1 cellular context compared by ENCODE assay signal in the genomic region with DNA sequence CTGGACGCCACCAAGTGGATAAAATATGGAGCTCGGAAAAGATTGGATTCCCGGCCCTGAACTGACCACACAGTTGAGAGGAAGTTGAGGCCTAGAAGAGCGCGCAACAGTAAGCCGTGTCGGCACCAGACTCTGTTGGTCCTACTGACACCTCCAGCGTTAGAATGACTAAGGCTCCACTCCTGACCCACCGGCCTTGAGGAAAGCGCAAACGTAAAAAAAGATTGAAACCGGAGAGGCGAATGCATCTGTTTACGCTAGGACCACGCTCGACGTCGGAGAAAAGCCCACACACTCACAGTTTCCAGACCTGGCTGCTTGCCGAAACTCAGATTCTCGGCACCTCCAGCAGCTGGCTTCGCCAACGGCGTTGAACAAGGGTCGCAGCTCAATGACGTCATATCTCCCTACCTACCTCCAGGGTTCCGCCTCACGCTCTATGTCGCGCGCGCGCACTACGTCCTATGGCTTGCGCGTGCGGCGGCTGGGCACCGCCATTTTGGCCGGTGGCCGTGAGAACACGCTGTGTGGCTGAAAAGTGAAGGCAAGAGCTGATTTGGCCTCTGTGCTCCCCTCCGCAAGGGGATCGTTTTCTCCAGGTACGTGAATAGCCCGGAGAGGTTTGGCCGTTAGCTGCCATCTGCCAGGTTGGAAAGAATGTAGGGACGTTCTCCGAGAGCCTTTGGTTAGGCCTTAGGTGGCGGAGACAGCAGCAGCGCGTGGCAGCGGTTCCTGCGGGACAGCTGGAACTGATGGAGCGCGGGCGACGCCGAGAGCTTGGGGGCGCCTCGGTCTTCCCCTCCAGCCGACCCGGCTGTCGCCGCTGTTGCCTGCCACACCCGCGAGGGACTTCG.
TF ChIP-seq lines count a peak whose summit lies in the region.

A gene (plus strand): TSS at position 491 of the 854 bp plus-strand sequence. CDS start 6,102 bp downstream, outside the sequence.
A gene with protein sequence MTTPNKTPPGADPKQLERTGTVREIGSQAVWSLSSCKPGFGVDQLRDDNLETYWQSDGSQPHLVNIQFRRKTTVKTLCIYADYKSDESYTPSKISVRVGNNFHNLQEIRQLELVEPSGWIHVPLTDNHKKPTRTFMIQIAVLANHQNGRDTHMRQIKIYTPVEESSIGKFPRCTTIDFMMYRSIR (minus strand): TSS at position 376 of the 854 bp plus-strand sequence. CDS start 2,097 bp downstream, outside the sequence.

TF ChIP-seq in GM23338, 12 proteins besides CTCF, POLR2A, EP300 and RAD21:
- TF ChIP-seq, protein P1, sequence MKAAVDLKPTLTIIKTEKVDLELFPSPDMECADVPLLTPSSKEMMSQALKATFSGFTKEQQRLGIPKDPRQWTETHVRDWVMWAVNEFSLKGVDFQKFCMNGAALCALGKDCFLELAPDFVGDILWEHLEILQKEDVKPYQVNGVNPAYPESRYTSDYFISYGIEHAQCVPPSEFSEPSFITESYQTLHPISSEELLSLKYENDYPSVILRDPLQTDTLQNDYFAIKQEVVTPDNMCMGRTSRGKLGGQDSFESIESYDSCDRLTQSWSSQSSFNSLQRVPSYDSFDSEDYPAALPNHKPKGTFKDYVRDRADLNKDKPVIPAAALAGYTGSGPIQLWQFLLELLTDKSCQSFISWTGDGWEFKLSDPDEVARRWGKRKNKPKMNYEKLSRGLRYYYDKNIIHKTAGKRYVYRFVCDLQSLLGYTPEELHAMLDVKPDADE (IDR thresholded peaks at IDR 0.05): peak; percentile 86
- TF ChIP-seq, protein P2, sequence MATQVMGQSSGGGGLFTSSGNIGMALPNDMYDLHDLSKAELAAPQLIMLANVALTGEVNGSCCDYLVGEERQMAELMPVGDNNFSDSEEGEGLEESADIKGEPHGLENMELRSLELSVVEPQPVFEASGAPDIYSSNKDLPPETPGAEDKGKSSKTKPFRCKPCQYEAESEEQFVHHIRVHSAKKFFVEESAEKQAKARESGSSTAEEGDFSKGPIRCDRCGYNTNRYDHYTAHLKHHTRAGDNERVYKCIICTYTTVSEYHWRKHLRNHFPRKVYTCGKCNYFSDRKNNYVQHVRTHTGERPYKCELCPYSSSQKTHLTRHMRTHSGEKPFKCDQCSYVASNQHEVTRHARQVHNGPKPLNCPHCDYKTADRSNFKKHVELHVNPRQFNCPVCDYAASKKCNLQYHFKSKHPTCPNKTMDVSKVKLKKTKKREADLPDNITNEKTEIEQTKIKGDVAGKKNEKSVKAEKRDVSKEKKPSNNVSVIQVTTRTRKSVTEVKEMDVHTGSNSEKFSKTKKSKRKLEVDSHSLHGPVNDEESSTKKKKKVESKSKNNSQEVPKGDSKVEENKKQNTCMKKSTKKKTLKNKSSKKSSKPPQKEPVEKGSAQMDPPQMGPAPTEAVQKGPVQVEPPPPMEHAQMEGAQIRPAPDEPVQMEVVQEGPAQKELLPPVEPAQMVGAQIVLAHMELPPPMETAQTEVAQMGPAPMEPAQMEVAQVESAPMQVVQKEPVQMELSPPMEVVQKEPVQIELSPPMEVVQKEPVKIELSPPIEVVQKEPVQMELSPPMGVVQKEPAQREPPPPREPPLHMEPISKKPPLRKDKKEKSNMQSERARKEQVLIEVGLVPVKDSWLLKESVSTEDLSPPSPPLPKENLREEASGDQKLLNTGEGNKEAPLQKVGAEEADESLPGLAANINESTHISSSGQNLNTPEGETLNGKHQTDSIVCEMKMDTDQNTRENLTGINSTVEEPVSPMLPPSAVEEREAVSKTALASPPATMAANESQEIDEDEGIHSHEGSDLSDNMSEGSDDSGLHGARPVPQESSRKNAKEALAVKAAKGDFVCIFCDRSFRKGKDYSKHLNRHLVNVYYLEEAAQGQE (IDR thresholded peaks at IDR 0.05; ENCODE audit: unreplicated experiment): no peak
- TF ChIP-seq POLR2AphosphoS5 (IDR thresholded peaks at IDR 0.05; ENCODE audit: low read depth) (peak; percentile 98), CREB1 (CRISPR knock-in tag; IDR thresholded peaks at IDR 0.05; ENCODE audit: low read depth) (peak; percentile 99)
